ENCODE assay signal across 1 cellular context in the genomic region with DNA sequence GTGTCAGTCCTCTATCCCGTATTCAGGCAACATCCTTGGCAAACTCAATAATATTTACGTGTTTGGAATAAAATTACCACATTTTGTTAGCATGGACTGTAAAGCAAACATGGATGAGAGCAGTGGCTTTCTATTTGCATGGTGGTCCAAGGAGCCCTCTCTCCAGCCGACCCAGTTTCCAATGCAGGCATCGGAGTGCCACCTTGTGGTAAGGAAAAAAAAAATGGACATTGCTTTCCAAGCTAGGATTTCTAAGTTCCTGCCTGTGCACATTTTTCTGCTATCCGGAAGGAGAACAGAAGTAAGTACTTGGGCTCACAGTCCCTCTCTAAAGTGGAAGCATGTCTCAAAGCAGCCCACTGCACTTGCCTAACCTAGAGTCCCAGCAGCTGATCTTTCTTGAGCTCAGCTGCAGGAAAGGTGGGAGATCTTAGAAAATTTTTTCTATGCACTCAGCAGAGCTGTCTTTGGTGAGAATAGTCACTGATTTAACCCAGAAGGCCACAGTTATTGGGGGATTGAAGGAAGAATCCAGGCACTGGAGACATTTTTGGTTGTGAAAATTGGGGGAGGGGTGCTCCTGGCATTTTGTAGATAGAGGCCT.
TF ChIP-seq lines count a peak whose summit lies in the region.

No MANE protein-coding gene starts in this region.

TF ChIP-seq in HepG2, 621 proteins besides CTCF, POLR2A, EP300 and RAD21 (continues in another document):
- TF ChIP-seq, protein P1, sequence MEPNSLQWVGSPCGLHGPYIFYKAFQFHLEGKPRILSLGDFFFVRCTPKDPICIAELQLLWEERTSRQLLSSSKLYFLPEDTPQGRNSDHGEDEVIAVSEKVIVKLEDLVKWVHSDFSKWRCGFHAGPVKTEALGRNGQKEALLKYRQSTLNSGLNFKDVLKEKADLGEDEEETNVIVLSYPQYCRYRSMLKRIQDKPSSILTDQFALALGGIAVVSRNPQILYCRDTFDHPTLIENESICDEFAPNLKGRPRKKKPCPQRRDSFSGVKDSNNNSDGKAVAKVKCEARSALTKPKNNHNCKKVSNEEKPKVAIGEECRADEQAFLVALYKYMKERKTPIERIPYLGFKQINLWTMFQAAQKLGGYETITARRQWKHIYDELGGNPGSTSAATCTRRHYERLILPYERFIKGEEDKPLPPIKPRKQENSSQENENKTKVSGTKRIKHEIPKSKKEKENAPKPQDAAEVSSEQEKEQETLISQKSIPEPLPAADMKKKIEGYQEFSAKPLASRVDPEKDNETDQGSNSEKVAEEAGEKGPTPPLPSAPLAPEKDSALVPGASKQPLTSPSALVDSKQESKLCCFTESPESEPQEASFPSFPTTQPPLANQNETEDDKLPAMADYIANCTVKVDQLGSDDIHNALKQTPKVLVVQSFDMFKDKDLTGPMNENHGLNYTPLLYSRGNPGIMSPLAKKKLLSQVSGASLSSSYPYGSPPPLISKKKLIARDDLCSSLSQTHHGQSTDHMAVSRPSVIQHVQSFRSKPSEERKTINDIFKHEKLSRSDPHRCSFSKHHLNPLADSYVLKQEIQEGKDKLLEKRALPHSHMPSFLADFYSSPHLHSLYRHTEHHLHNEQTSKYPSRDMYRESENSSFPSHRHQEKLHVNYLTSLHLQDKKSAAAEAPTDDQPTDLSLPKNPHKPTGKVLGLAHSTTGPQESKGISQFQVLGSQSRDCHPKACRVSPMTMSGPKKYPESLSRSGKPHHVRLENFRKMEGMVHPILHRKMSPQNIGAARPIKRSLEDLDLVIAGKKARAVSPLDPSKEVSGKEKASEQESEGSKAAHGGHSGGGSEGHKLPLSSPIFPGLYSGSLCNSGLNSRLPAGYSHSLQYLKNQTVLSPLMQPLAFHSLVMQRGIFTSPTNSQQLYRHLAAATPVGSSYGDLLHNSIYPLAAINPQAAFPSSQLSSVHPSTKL (CRISPR knock-in tag; IDR thresholded peaks at IDR 0.05) = 0 out of 2 replicates have a peak, but pooled peaks have one; percentile 14
- TF ChIP-seq ZNF205 (CRISPR knock-in tag; IDR thresholded peaks at IDR 0.05) = 0 out of 2 replicates have a peak, but pooled peaks have one; percentile 42
- TF ChIP-seq EZH2 (conservative IDR thresholded peaks at IDR 0.05; ENCODE audit: low read depth, low read length) = no peak
- TF ChIP-seq KLF16 (CRISPR knock-in tag; IDR thresholded peaks at IDR 0.05) = peak in 1 of 2 experiments; percentile 43; a peak in 1 of 4 replicates
- 0 out of 2 replicates have a peak, but pooled peaks have one; percentile 23 for TF ChIP-seq NCOA2 (CRISPR knock-in tag; IDR thresholded peaks at IDR 0.05)
- TF ChIP-seq ZNF878 (CRISPR knock-in tag; IDR thresholded peaks at IDR 0.05) = 0 out of 2 replicates have a peak, but pooled peaks have one; percentile 24
- TF ChIP-seq BCL6 (CRISPR knock-in tag; IDR thresholded peaks at IDR 0.05) = peak; percentile 30; the same call in 1 of the 2 replicates
- TF ChIP-seq, protein P2, sequence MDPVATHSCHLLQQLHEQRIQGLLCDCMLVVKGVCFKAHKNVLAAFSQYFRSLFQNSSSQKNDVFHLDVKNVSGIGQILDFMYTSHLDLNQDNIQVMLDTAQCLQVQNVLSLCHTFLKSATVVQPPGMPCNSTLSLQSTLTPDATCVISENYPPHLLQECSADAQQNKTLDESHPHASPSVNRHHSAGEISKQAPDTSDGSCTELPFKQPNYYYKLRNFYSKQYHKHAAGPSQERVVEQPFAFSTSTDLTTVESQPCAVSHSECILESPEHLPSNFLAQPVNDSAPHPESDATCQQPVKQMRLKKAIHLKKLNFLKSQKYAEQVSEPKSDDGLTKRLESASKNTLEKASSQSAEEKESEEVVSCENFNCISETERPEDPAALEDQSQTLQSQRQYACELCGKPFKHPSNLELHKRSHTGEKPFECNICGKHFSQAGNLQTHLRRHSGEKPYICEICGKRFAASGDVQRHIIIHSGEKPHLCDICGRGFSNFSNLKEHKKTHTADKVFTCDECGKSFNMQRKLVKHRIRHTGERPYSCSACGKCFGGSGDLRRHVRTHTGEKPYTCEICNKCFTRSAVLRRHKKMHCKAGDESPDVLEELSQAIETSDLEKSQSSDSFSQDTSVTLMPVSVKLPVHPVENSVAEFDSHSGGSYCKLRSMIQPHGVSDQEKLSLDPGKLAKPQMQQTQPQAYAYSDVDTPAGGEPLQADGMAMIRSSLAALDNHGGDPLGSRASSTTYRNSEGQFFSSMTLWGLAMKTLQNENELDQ (CRISPR knock-in tag; IDR thresholded peaks at IDR 0.05; ENCODE audit: borderline replicate concordance) = 0 out of 2 replicates have a peak, but pooled peaks have one; percentile 36
- TF ChIP-seq SPEN (CRISPR knock-in tag; IDR thresholded peaks at IDR 0.05; ENCODE audit: low read depth) = peak; percentile 43; the same call in 1 of the 2 replicates
- 0 out of 2 replicates have a peak, but pooled peaks have one; percentile 26 for TF ChIP-seq TMF1 (CRISPR knock-in tag; IDR thresholded peaks at IDR 0.05; ENCODE audit: low read depth)
- TF ChIP-seq, protein P3, sequence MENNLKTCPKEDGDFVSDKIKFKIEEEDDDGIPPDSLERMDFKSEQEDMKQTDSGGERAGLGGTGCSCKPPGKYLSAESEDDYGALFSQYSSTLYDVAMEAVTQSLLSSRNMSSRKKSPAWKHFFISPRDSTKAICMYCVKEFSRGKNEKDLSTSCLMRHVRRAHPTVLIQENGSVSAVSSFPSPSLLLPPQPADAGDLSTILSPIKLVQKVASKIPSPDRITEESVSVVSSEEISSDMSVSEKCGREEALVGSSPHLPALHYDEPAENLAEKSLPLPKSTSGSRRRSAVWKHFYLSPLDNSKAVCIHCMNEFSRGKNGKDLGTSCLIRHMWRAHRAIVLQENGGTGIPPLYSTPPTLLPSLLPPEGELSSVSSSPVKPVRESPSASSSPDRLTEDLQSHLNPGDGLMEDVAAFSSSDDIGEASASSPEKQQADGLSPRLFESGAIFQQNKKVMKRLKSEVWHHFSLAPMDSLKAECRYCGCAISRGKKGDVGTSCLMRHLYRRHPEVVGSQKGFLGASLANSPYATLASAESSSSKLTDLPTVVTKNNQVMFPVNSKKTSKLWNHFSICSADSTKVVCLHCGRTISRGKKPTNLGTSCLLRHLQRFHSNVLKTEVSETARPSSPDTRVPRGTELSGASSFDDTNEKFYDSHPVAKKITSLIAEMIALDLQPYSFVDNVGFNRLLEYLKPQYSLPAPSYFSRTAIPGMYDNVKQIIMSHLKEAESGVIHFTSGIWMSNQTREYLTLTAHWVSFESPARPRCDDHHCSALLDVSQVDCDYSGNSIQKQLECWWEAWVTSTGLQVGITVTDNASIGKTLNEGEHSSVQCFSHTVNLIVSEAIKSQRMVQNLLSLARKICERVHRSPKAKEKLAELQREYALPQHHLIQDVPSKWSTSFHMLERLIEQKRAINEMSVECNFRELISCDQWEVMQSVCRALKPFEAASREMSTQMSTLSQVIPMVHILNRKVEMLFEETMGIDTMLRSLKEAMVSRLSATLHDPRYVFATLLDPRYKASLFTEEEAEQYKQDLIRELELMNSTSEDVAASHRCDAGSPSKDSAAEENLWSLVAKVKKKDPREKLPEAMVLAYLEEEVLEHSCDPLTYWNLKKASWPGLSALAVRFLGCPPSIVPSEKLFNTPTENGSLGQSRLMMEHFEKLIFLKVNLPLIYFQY (CRISPR knock-in tag; IDR thresholded peaks at IDR 0.05; ENCODE audit: borderline replicate concordance) = peak; percentile 30; the same call in 1 of the 2 replicates
- no peak for TF ChIP-seq MIER3 (CRISPR knock-in tag; IDR thresholded peaks at IDR 0.05; ENCODE audit: borderline replicate concordance)
- TF ChIP-seq XRCC5 (optimal IDR thresholded peaks at IDR 0.05; ENCODE audit: low read length) = peak; percentile 82
- TF ChIP-seq, protein P4, sequence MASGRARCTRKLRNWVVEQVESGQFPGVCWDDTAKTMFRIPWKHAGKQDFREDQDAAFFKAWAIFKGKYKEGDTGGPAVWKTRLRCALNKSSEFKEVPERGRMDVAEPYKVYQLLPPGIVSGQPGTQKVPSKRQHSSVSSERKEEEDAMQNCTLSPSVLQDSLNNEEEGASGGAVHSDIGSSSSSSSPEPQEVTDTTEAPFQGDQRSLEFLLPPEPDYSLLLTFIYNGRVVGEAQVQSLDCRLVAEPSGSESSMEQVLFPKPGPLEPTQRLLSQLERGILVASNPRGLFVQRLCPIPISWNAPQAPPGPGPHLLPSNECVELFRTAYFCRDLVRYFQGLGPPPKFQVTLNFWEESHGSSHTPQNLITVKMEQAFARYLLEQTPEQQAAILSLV (CRISPR knock-in tag; IDR thresholded peaks at IDR 0.05; ENCODE audit: borderline replicate concordance) = 0 out of 2 replicates have a peak, but pooled peaks have one; percentile 42
- TF ChIP-seq, protein P5, sequence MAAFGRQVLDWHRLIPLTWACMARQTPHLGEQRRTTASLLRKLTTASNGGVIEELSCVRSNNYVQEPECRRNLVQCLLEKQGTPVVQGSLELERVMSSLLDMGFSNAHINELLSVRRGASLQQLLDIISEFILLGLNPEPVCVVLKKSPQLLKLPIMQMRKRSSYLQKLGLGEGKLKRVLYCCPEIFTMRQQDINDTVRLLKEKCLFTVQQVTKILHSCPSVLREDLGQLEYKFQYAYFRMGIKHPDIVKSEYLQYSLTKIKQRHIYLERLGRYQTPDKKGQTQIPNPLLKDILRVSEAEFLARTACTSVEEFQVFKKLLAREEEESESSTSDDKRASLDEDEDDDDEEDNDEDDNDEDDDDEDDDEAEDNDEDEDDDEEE (CRISPR knock-in tag; IDR thresholded peaks at IDR 0.05) = peak; percentile 79
- peak; percentile 47; the same call in 1 of the 2 replicates for TF ChIP-seq ELF3 (CRISPR knock-in tag; IDR thresholded peaks at IDR 0.05)
- TF ChIP-seq, protein P6, sequence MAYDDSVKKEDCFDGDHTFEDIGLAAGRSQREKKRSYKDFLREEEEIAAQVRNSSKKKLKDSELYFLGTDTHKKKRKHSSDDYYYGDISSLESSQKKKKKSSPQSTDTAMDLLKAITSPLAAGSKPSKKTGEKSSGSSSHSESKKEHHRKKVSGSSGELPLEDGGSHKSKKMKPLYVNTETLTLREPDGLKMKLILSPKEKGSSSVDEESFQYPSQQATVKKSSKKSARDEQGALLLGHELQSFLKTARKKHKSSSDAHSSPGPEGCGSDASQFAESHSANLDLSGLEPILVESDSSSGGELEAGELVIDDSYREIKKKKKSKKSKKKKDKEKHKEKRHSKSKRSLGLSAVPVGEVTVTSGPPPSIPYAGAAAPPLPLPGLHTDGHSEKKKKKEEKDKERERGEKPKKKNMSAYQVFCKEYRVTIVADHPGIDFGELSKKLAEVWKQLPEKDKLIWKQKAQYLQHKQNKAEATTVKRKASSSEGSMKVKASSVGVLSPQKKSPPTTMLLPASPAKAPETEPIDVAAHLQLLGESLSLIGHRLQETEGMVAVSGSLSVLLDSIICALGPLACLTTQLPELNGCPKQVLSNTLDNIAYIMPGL (CRISPR knock-in tag; IDR thresholded peaks at IDR 0.05; ENCODE audit: borderline replicate concordance in 1 of 2, low read depth in 1 of 2) = peak in 1 of 2 experiments; percentile 53; a peak in 1 of 4 replicates
- TF ChIP-seq CEBPG (CRISPR knock-in tag; IDR thresholded peaks at IDR 0.05) = 0 out of 2 replicates have a peak, but pooled peaks have one; percentile 38
- no peak for TF ChIP-seq EED (CRISPR knock-in tag; IDR thresholded peaks at IDR 0.05)
- TF ChIP-seq ZMAT3 (CRISPR knock-in tag; conservative IDR thresholded peaks at IDR 0.05) = 0 out of 2 replicates have a peak, but pooled peaks have one; percentile 44
- TF ChIP-seq YY1 (IDR thresholded peaks at IDR 0.05; ENCODE audit: insufficient read depth, insufficient replicate concordance, low read depth, low read length) = peak; percentile 57
- TF ChIP-seq, protein P7, sequence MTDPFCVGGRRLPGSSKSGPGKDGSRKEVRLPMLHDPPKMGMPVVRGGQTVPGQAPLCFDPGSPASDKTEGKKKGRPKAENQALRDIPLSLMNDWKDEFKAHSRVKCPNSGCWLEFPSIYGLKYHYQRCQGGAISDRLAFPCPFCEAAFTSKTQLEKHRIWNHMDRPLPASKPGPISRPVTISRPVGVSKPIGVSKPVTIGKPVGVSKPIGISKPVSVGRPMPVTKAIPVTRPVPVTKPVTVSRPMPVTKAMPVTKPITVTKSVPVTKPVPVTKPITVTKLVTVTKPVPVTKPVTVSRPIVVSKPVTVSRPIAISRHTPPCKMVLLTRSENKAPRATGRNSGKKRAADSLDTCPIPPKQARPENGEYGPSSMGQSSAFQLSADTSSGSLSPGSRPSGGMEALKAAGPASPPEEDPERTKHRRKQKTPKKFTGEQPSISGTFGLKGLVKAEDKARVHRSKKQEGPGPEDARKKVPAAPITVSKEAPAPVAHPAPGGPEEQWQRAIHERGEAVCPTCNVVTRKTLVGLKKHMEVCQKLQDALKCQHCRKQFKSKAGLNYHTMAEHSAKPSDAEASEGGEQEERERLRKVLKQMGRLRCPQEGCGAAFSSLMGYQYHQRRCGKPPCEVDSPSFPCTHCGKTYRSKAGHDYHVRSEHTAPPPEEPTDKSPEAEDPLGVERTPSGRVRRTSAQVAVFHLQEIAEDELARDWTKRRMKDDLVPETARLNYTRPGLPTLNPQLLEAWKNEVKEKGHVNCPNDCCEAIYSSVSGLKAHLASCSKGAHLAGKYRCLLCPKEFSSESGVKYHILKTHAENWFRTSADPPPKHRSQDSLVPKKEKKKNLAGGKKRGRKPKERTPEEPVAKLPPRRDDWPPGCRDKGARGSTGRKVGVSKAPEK (CRISPR knock-in tag; IDR thresholded peaks at IDR 0.05; ENCODE audit: borderline replicate concordance) = no peak
- TF ChIP-seq, protein P8, sequence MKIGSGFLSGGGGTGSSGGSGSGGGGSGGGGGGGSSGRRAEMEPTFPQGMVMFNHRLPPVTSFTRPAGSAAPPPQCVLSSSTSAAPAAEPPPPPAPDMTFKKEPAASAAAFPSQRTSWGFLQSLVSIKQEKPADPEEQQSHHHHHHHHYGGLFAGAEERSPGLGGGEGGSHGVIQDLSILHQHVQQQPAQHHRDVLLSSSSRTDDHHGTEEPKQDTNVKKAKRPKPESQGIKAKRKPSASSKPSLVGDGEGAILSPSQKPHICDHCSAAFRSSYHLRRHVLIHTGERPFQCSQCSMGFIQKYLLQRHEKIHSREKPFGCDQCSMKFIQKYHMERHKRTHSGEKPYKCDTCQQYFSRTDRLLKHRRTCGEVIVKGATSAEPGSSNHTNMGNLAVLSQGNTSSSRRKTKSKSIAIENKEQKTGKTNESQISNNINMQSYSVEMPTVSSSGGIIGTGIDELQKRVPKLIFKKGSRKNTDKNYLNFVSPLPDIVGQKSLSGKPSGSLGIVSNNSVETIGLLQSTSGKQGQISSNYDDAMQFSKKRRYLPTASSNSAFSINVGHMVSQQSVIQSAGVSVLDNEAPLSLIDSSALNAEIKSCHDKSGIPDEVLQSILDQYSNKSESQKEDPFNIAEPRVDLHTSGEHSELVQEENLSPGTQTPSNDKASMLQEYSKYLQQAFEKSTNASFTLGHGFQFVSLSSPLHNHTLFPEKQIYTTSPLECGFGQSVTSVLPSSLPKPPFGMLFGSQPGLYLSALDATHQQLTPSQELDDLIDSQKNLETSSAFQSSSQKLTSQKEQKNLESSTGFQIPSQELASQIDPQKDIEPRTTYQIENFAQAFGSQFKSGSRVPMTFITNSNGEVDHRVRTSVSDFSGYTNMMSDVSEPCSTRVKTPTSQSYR (CRISPR knock-in tag; IDR thresholded peaks at IDR 0.05; ENCODE audit: borderline replicate concordance) = no peak
- TF ChIP-seq FOXA3 (CRISPR knock-in tag; IDR thresholded peaks at IDR 0.05) = 0 out of 2 replicates have a peak, but pooled peaks have one; percentile 16
- TF ChIP-seq HNRNPL (IDR thresholded peaks at IDR 0.05; ENCODE audit: low read depth, low read length) = no peak
- 0 out of 2 replicates have a peak, but pooled peaks have one; percentile 22 for TF ChIP-seq ZNF747 (CRISPR knock-in tag; IDR thresholded peaks at IDR 0.05; ENCODE audit: borderline replicate concordance)
- TF ChIP-seq, protein P9, sequence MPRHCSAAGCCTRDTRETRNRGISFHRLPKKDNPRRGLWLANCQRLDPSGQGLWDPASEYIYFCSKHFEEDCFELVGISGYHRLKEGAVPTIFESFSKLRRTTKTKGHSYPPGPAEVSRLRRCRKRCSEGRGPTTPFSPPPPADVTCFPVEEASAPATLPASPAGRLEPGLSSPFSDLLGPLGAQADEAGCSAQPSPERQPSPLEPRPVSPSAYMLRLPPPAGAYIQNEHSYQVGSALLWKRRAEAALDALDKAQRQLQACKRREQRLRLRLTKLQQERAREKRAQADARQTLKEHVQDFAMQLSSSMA (CRISPR knock-in tag; IDR thresholded peaks at IDR 0.05) = 0 out of 2 replicates have a peak, but pooled peaks have one; percentile 28
- TF ChIP-seq MIXL1 (CRISPR knock-in tag; IDR thresholded peaks at IDR 0.05) = 0 out of 2 replicates have a peak, but pooled peaks have one; percentile 48
- peak; percentile 75 for TF ChIP-seq STAG1 (CRISPR knock-in tag; IDR thresholded peaks at IDR 0.05)
